Comparison of ENCODE assay signal across 21 cellular contexts in the genomic region with DNA sequence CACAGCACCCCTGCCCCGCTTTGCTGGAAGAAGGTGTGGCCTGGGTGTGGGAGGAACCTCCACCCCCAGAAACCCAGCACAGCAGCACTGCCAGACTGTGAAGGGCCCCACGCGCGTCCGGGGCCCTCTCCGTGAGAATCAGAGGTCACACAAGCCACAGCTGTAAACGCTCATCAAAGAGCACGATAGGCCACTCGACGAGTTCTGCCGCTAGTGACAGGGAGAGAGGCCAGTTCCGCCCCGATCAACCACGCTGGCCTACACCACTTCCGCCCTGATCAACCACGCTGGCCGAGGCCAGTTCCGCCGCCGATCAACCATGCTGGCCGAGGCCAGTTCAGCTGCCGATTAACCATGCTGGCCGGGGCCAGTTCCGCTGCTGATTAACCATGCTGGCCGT. TPM values are rescaled to one million over a fixed set of nuclear protein-coding genes. Genes with fewer than 3 reads are reported as not detected.
"Had no signal": no experiment of that assay in that cellular context is flagged by ENCODE, and none has a peak within 500 bp of the region (broad histone marks: within the 10 kb centered on the region; RNA-seq: fewer than 3 reads in every experiment).

No MANE protein-coding gene starts in this region.

- H3K4me3 Mint-ChIP-seq: effector memory CD8-positive, alpha-beta T cell; natural killer cell; stimulated activated naive B cell treated with anti-CD40 and anti-IgM and Interleukin-4, amounts not matched to agents 10 μg/mL and 1 μg/mL and 100 μg/mL, for 72 hours; stimulated activated naive CD8-positive, alpha-beta T cell treated with anti-CD3 and anti-CD28 coated beads, Interleukin-15, amount 100 ng/mL, for 72 hours had no signal

- H3K27me3 ChIP-seq: testis had no signal

- H3K27ac ChIP-seq: epithelial cell of prostate, esophagus muscularis mucosa, gastrocnemius medialis, heart right ventricle, psoas muscle, right lobe of liver, skin epidermis, testis, tibial nerve had no signal

- H3K9me3 ChIP-seq: gastrocnemius medialis, mucosa of descending colon, psoas muscle, right lobe of liver, testis had no signal

- H3K36me3 ChIP-seq: esophagus muscularis mucosa, gastrocnemius medialis, heart right ventricle, right lobe of liver, tibial nerve had no signal

- DNase-seq: effector memory CD8-positive, alpha-beta T cell; gastrocnemius medialis; heart right ventricle; hypothalamus; kidney glomerular epithelial cell; mammary epithelial cell; mucosa of descending colon; natural killer cell; psoas muscle; retina; right lobe of liver; stimulated activated CD4-positive, alpha-beta T cell treated with anti-CD3 and anti-CD28 coated beads, Interleukin-2, amount 100 ng/mL, for 24 hours; stimulated activated CD4-positive, alpha-beta T cell treated with anti-CD3 and anti-CD28 coated beads, Interleukin-4, amount 100 ng/mL, for 4 hours; stimulated activated naive B cell treated with anti-CD40 and anti-IgM and Interleukin-4, amounts not matched to agents 10 μg/mL and 1 μg/mL and 100 μg/mL, for 72 hours; stimulated activated naive CD8-positive, alpha-beta T cell treated with anti-CD3 and anti-CD28 coated beads, Interleukin-15, amount 100 ng/mL, for 72 hours; testis had no signal

- H3K4me3 ChIP-seq: esophagus muscularis mucosa, gastrocnemius medialis, heart right ventricle, mucosa of descending colon, psoas muscle, right lobe of liver, skin epidermis, testis, tibial nerve had no signal

- H3K4me1 Mint-ChIP-seq: natural killer cell; stimulated activated naive B cell treated with anti-CD40 and anti-IgM and Interleukin-4, amounts not matched to agents 10 μg/mL and 1 μg/mL and 100 μg/mL, for 72 hours; stimulated activated naive CD8-positive, alpha-beta T cell treated with anti-CD3 and anti-CD28 coated beads, Interleukin-15, amount 100 ng/mL, for 72 hours had no signal

- ATAC-seq: effector memory CD8-positive, alpha-beta T cell; gastrocnemius medialis; heart right ventricle; left lobe of liver; mucosa of descending colon; natural killer cell; psoas muscle; right lobe of liver; stimulated activated naive B cell treated with anti-CD40 and anti-IgM and Interleukin-4, amounts not matched to agents 10 μg/mL and 1 μg/mL and 100 μg/mL, for 72 hours; stimulated activated naive CD8-positive, alpha-beta T cell treated with anti-CD3 and anti-CD28 coated beads, Interleukin-15, amount 100 ng/mL, for 72 hours had no signal

- H3K9me3 Mint-ChIP-seq: natural killer cell; stimulated activated naive CD8-positive, alpha-beta T cell treated with anti-CD3 and anti-CD28 coated beads, Interleukin-15, amount 100 ng/mL, for 72 hours had no signal

- H3K4me1 ChIP-seq: gastrocnemius medialis, psoas muscle, right lobe of liver, testis, tibial nerve had no signal

- H3K36me3 Mint-ChIP-seq: natural killer cell had no signal

- H3K27ac Mint-ChIP-seq: effector memory CD8-positive, alpha-beta T cell; natural killer cell; stimulated activated naive B cell treated with anti-CD40 and anti-IgM and Interleukin-4, amounts not matched to agents 10 μg/mL and 1 μg/mL and 100 μg/mL, for 72 hours; stimulated activated naive CD8-positive, alpha-beta T cell treated with anti-CD3 and anti-CD28 coated beads, Interleukin-15, amount 100 ng/mL, for 72 hours had no signal

RNA-seq across cellular contexts. Expression of a gene that starts 25.9 kb away (rescaled TPM):
- total RNA-seq: natural killer cell had no signal
